ENCODE assay signal across 22 cellular contexts in the genomic region with DNA sequence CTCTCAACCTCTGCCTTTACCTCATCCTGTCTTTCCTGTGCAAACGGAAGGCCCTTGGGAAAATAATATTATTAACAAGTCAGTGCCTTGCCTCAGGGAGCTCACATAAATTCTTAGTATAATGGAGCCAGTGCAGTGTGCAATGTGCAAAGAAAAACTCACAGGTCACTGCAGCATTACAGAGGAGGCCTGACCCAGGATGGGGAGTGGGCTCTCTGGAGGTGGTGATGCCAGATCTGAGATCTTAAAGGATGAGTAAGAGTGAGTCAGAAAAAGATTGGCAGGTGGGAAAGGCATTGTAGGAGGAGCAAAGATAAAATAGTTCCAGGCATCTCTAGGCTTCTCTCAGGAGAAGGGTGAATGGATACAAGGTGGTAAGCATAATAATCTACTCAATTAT.
DNase-seq lines count a peak whose midpoint lies in the region; ATAC-seq, FAIRE-seq and TF ChIP-seq lines count a peak whose summit lies in the region.
"Had no signal": no experiment of that assay in that cellular context is flagged by ENCODE, and none has a peak within 500 bp of the region (broad histone marks: within the 10 kb centered on the region; RNA-seq: fewer than 3 reads in every experiment).

No MANE protein-coding gene starts in this region.

- H3F3A ChIP-seq in SK-N-SH (replicated peaks; ENCODE audit: insufficient read depth), result peaks cover 8% of the 10 kb centered on the region

- no peaks in the 10 kb centered on the region for H3K9me1 ChIP-seq in K562 (ENCODE audit: control insufficient read depth, insufficient read depth, low read length)

- H3K27me3 ChIP-seq in SK-N-SH (ENCODE audit: insufficient read depth), result no peaks in the 10 kb centered on the region
- H3K27me3 ChIP-seq in K562 (ENCODE audit: control insufficient read depth in 2 of 2, insufficient read depth in 2 of 2, low read length in 2 of 2), result no peaks in the 10 kb centered on the region
- no peaks in the 10 kb centered on the region for H3K27me3 ChIP-seq in stomach
- H3K27me3 ChIP-seq: BLaER1 had no signal

- FAIRE-seq in K562 (lab: Jason Lieb, UNC), result no peak
- FAIRE-seq: GM19239, H54 had no signal

- no peak for TF ChIP-seq RAD21 in SK-N-SH (IDR thresholded peaks at IDR 0.05; ENCODE audit: low read length)
- no peak for TF ChIP-seq RAD21 in K562 (CRISPR knock-in tag; conservative IDR thresholded peaks at IDR 0.05 in 1 of 2, IDR thresholded peaks at IDR 0.05 in 1 of 2)

- no peak for ATAC-seq in SK-N-SH treated with all-trans-retinoic acid at 6 μM for 48 hours
- ATAC-seq in K562, result no peak
- no peak for ATAC-seq in GM18505 (IDR thresholded peaks at IDR 0.05; ENCODE audit: unreplicated experiment)
- ATAC-seq: CD8-positive, alpha-beta T cell had no signal

- no peak for DNase-seq in SK-N-SH
- DNase-seq in K562 (ENCODE audit: extremely low read depth in 1 of 4, low spot score in 3 of 4), result peak in 1 of 4 experiments; percentile 3
- peak; percentile 59 for DNase-seq in kidney tubule cell (ENCODE audit: low spot score)
- no peak for DNase-seq in NCI-H187 treated with DMSO at 0.1 percent for 48 hours (lab: John Stamatoyannopoulos, UW)
- no peak for DNase-seq in stomach
- no peak for DNase-seq in HPDE6-E6E7 (ENCODE audit: extremely low spot score)
- DNase-seq: 8988T; CD8-positive, alpha-beta T cell; DMS 273 treated with DMSO at 0.1 percent for 48 hours; EL; HFFc6; Karpas-422; NCI-H1105; NCI-H1694; NCI-H526 treated with DMSO at 0.1 percent for 48 hours; NK-92 treated with Interleukin-12 subunit alpha and Interleukin-12 subunit beta, amount 100 ng/mL, for 24 hours; RPMI8226 had no signal

- no peaks in the 10 kb centered on the region for H3K36me3 ChIP-seq in SK-N-SH (replicated peaks in 1 of 2; ENCODE audit: control insufficient read depth in 1 of 2, insufficient read depth in 2 of 2, low read length in 1 of 2)
- H3K36me3 ChIP-seq in K562 (ENCODE audit: control insufficient read depth, insufficient read depth, low read length), result no peaks in the 10 kb centered on the region
- H3K36me3 ChIP-seq in stomach, result peaks cover 0 to 7% (median 0%) of the 10 kb centered on the region in 4 donors
- H3K36me3 ChIP-seq: BLaER1 had no signal

- no peaks in the 10 kb centered on the region; the same call in 1 of the 2 replicates for H3K9me3 ChIP-seq in SK-N-SH
- H3K9me3 ChIP-seq in K562 (replicated peaks; ENCODE audit: control insufficient read depth, insufficient read depth, low read depth, low read length), result no peaks in the 10 kb centered on the region
- H3K9me3 ChIP-seq in stomach, result peaks cover 0 to 10% (median 0%) of the 10 kb centered on the region in 4 donors

- WGBS in SK-N-SH (ENCODE audit: low lambda C conversion rate), result 47% methylated on average over 1 of the region's 1 CpG
- 0% methylated on average over 1 of the region's 1 CpG for WGBS in K562 (ENCODE audit: insufficient coverage, low coverage, missing lambda C conversion rate)
- 57 to 81% (median 69%) methylated on average over 1 of the region's 1 CpG for WGBS in stomach, 5 donors

- in situ Hi-C loops in K562 (cut with MboI), result no loop called here

- H3K27ac ChIP-seq in SK-N-SH (ENCODE audit: low read depth in 2 of 2, low read length in 1 of 2) (peak overlapping the region in 1 of 2 experiments; percentile 79; a peak in 2 of 4 replicates), K562 (ENCODE audit: extremely low read depth, low read depth, low read length) (no peak overlapping the region), stomach (no peak overlapping the region)
- H3K27ac ChIP-seq: BLaER1 had no signal

- H3K4me2 ChIP-seq in SK-N-SH, result no peak overlapping the region
- no peak overlapping the region for H3K4me2 ChIP-seq in K562 (ENCODE audit: insufficient read depth, low read length)
- H3K4me2 ChIP-seq: BLaER1 had no signal

- H3K9ac ChIP-seq in SK-N-SH (no peak overlapping the region), K562 (ENCODE audit: insufficient read depth in 1 of 2, low read depth in 2 of 2, low read length in 2 of 2) (no peak overlapping the region)
- H3K9ac ChIP-seq: BLaER1 had no signal

- CTCF ChIA-PET in SK-N-SH (lab: Yijun Ruan, JAX), result no interaction called here
- CTCF ChIA-PET in K562 (lab: Yijun Ruan, JAX; ENCODE audit: low intra/inter-chr PET ratio), result no interaction called here

- H4K20me1 ChIP-seq in SK-N-SH (ENCODE audit: insufficient read depth) (no peaks in the 10 kb centered on the region), K562 (replicated peaks; ENCODE audit: control insufficient read depth, insufficient read depth, low read length) (no peaks in the 10 kb centered on the region)
- H4K20me1 ChIP-seq: BLaER1 had no signal

- BruUV-seq in K562 (replicated peaks; lab: Mats Ljungman, UMichigan), result no TSS peak

- no peak overlapping the region for H2AFZ ChIP-seq in SK-N-SH (ENCODE audit: low read depth)
- no peak overlapping the region for H2AFZ ChIP-seq in K562 (ENCODE audit: low read depth, low read length)

- H3K9me2 ChIP-seq in SK-N-SH, result no peaks in the 10 kb centered on the region

- H3K4me3 ChIP-seq in SK-N-SH (ENCODE audit: low read depth in 2 of 2, low read length in 1 of 2) (no peak overlapping the region), K562 (no peak overlapping the region), stomach (no peak overlapping the region)
- H3K4me3 ChIP-seq: BLaER1 had no signal

- no peaks in the 10 kb centered on the region for H3K79me2 ChIP-seq in SK-N-SH (ENCODE audit: insufficient read depth)
- no peaks in the 10 kb centered on the region for H3K79me2 ChIP-seq in K562 (ENCODE audit: control insufficient read depth, insufficient read depth, low read length)

- H3K4me1 ChIP-seq in SK-N-SH (ENCODE audit: control insufficient read depth in 1 of 2, insufficient read depth in 2 of 2, low read depth in 1 of 2, low read length in 1 of 2), result peaks cover 0 to 7% of the 10 kb centered on the region in 2 experiments; a peak in 3 of 4 replicates
- H3K4me1 ChIP-seq in K562 (replicated peaks in 1 of 2; ENCODE audit: control insufficient read depth in 2 of 2, insufficient read depth in 2 of 2, low read length in 2 of 2), result no peaks in the 10 kb centered on the region
- peaks cover 0 to 5% (median 0%) of the 10 kb centered on the region in 4 donors for H3K4me1 ChIP-seq in stomach

- TF ChIP-seq CTCF in SK-N-SH (IDR thresholded peaks at IDR 0.05), result no peak
- no peak for TF ChIP-seq CTCF in K562 (IDR thresholded peaks at IDR 0.05 in 2 of 3, conservative IDR thresholded peaks at IDR 0.05 in 1 of 3; ENCODE audit: insufficient read depth in 2 of 3, low read depth in 1 of 3, low read length in 3 of 3)
- TF ChIP-seq CTCF in stomach (IDR thresholded peaks at IDR 0.05), result no peak

- no peak for TF ChIP-seq EP300 in SK-N-SH (IDR thresholded peaks at IDR 0.05; ENCODE audit: borderline replicate concordance in 1 of 2, low read depth in 1 of 2, low read length in 1 of 2)
- TF ChIP-seq EP300 in K562 (IDR thresholded peaks at IDR 0.05; ENCODE audit: low read length), result no peak
- TF ChIP-seq EP300 in stomach (IDR thresholded peaks at IDR 0.05), result no peak

- POLR2A ChIA-PET in SK-N-SH (lab: Yijun Ruan, JAX), result no interaction called here
- POLR2A ChIA-PET in K562 (lab: Yijun Ruan, JAX), result no interaction called here

- TF ChIP-seq POLR2A in K562 (conservative IDR thresholded peaks at IDR 0.05) (no peak), stomach (IDR thresholded peaks at IDR 0.05) (no peak), GM18505 (IDR thresholded peaks at IDR 0.05; ENCODE audit: borderline replicate concordance, extremely low read depth, insufficient read depth, insufficient read length) (no peak)

- intact Hi-C loops in K562 (cut with micrococcal nuclease) (no loop called here), stomach (cut with DNase I; ENCODE audit: low total_unique reads) (no loop called here)

TF ChIP-seq in SK-N-SH treated with all-trans-retinoic acid at 6 μM for 48 hours, 23 proteins besides CTCF, POLR2A, EP300 and RAD21 (continues in another document):
- no peak for TF ChIP-seq CSRNP3 (CRISPR knock-in tag; IDR thresholded peaks at IDR 0.05)
- no peak for TF ChIP-seq GLIS3 (CRISPR knock-in tag; IDR thresholded peaks at IDR 0.05)

TF ChIP-seq in SK-N-SH, 30 proteins besides CTCF, POLR2A, EP300 and RAD21:
- TF ChIP-seq MXI1 (IDR thresholded peaks at IDR 0.05; ENCODE audit: low read depth, low read length), result no peak

TF ChIP-seq in K562, 482 proteins besides CTCF, POLR2A, EP300 and RAD21 (continues in another document):
- no peak for TF ChIP-seq XRCC5 (IDR thresholded peaks at IDR 0.05; ENCODE audit: low read depth, low read length)
- TF ChIP-seq JUN (IDR thresholded peaks at IDR 0.05; ENCODE audit: borderline replicate concordance, low read depth, low read length), result peak; percentile 38; the same call in 1 of the 2 replicates
- no peak for TF ChIP-seq JUN (CRISPR knock-in tag; IDR thresholded peaks at IDR 0.05; ENCODE audit: borderline replicate concordance)
- TF ChIP-seq FOSL1 (tag; conservative IDR thresholded peaks at IDR 0.05), result peak; percentile 69
- TF ChIP-seq ATF3 (IDR thresholded peaks at IDR 0.05), result peak; percentile 39; the same call in 1 of the 2 replicates
- no peak for TF ChIP-seq ATF3 (CRISPR knock-in tag; conservative IDR thresholded peaks at IDR 0.05)
